33 cellular contexts compared by ENCODE assay signal in genomic region chr2:160664603-160665145, GRCh38.
DNase-seq lines count a peak whose midpoint lies in the region; ATAC-seq, FAIRE-seq and TF ChIP-seq lines count a peak whose summit lies in the region.
"Had no signal": no experiment of that assay in that cellular context is flagged by ENCODE, and none has a peak within 500 bp of the region (broad histone marks: within the 10 kb centered on the region; RNA-seq: fewer than 3 reads in every experiment).

No MANE protein-coding gene starts in this region.

- H3F3A ChIP-seq in PC-9 (ENCODE audit: insufficient read depth, low read depth), result peaks cover 15% of the 10 kb centered on the region; the same call in 1 of the 2 replicates

- no peak overlapping the region for H2AFZ ChIP-seq in PC-9

- H3K36me3 ChIP-seq in breast epithelium (no peaks in the 10 kb centered on the region), gastroesophageal sphincter (no peaks in the 10 kb centered on the region), sigmoid colon (no peaks in the 10 kb centered on the region), PC-9 (ENCODE audit: low read depth) (no peaks in the 10 kb centered on the region)
- H3K36me3 ChIP-seq: left lung, prostate gland, upper lobe of left lung had no signal

- TF ChIP-seq EP300 in gastroesophageal sphincter (IDR thresholded peaks at IDR 0.05) (no peak), sigmoid colon (IDR thresholded peaks at IDR 0.05) (no peak)

- H3K4me1 Mint-ChIP-seq in MCF 10A (ENCODE audit: insufficient read depth, unreplicated experiment), result peaks cover 35% of the 10 kb centered on the region
- H3K4me1 Mint-ChIP-seq in activated T-helper 17 cell treated with anti-CD3 and anti-CD28 coated beads, Interleukin-2, amount 50 U/mL, for 72 hours, result no peaks in the 10 kb centered on the region

- no peaks in the 10 kb centered on the region for H3K36me3 Mint-ChIP-seq in MCF 10A (ENCODE audit: insufficient read depth, unreplicated experiment)
- H3K36me3 Mint-ChIP-seq in activated T-helper 17 cell treated with anti-CD3 and anti-CD28 coated beads, Interleukin-2, amount 50 U/mL, for 72 hours (ENCODE audit: low read depth), result no peaks in the 10 kb centered on the region
- H3K36me3 Mint-ChIP-seq: activated CD8-positive, alpha-beta memory T cell treated with anti-CD3 and anti-CD28 coated beads, Interleukin-2, amount 10 ng/mL, durations not matched to agents 7 days and 5 days; activated naive CD4-positive, alpha-beta T cell treated with anti-CD3 and anti-CD28 coated beads, Interleukin-2, amount 10 ng/mL, durations not matched to agents 7 days and 5 days; CD8-positive, alpha-beta memory T cell had no signal

- TF ChIP-seq CTCF in MCF 10A (IDR thresholded peaks at IDR 0.05; ENCODE audit: unreplicated experiment) (no peak), breast epithelium (IDR thresholded peaks at IDR 0.05) (no peak), gastroesophageal sphincter (IDR thresholded peaks at IDR 0.05) (no peak), sigmoid colon (IDR thresholded peaks at IDR 0.05) (no peak), PC-9 (conservative IDR thresholded peaks at IDR 0.05) (no peak)

- H3K9me2 ChIP-seq in PC-9 (ENCODE audit: insufficient read depth), result no peaks in the 10 kb centered on the region

- H3K27me3 Mint-ChIP-seq in MCF 10A (ENCODE audit: insufficient read depth, unreplicated experiment), result no peaks in the 10 kb centered on the region
- H3K27me3 Mint-ChIP-seq in activated T-helper 17 cell treated with anti-CD3 and anti-CD28 coated beads, Interleukin-2, amount 50 U/mL, for 72 hours, result no peaks in the 10 kb centered on the region
- H3K27me3 Mint-ChIP-seq: activated naive CD4-positive, alpha-beta T cell treated with anti-CD3 and anti-CD28 coated beads, Interleukin-2, amount 10 ng/mL, durations not matched to agents 7 days and 5 days; CD8-positive, alpha-beta memory T cell; central memory CD8-positive, alpha-beta T cell had no signal

- FAIRE-seq in HTR-8/SVneo (lab: Jason Lieb, UNC), result no peak
- FAIRE-seq: GM18507 had no signal

- TF ChIP-seq POLR2A in breast epithelium (IDR thresholded peaks at IDR 0.05) (no peak), gastroesophageal sphincter (IDR thresholded peaks at IDR 0.05) (no peak), sigmoid colon (IDR thresholded peaks at IDR 0.05) (no peak)

- H3K27ac Mint-ChIP-seq in MCF 10A (ENCODE audit: low read depth, unreplicated experiment), result peak overlapping the region; percentile 6
- peak overlapping the region; percentile 49 for H3K27ac Mint-ChIP-seq in activated T-helper 17 cell treated with anti-CD3 and anti-CD28 coated beads, Interleukin-2, amount 50 U/mL, for 72 hours
- H3K27ac Mint-ChIP-seq: activated CD4-positive, alpha-beta T cell treated with anti-CD3 and anti-CD28 coated beads, Interleukin-2, amount 10 ng/mL, durations not matched to agents 7 days and 5 days; activated CD8-positive, alpha-beta memory T cell treated with anti-CD3 and anti-CD28 coated beads, Interleukin-2, amount 10 ng/mL, durations not matched to agents 7 days and 5 days; activated naive CD4-positive, alpha-beta T cell treated with anti-CD3 and anti-CD28 coated beads, Interleukin-2, amount 10 ng/mL, durations not matched to agents 7 days and 5 days; activated T-cell treated with anti-CD3 and anti-CD28 coated beads, Interleukin-2, amount 50 U/mL, for 72 hours had no signal

- POLR2A ChIA-PET in MCF 10A (lab: Yijun Ruan, JAX) (interaction anchor here (0.7 kb wide), 1 partner anchor 13 kb away, joined by 4 read pairs; no protein-coding TSS in a partner anchor), PC-9 (lab: Charles Lee; ENCODE audit: unreplicated experiment) (no interaction called here)

- H3K27me3 ChIP-seq in breast epithelium, result no peaks in the 10 kb centered on the region
- no peaks in the 10 kb centered on the region for H3K27me3 ChIP-seq in gastroesophageal sphincter
- no peaks in the 10 kb centered on the region for H3K27me3 ChIP-seq in sigmoid colon
- H3K27me3 ChIP-seq in PC-9 (ENCODE audit: insufficient read depth, low read depth), result no peaks in the 10 kb centered on the region
- H3K27me3 ChIP-seq: dorsolateral prefrontal cortex, left lung, upper lobe of left lung had no signal

- intact Hi-C loops in MCF 10A (cut with micrococcal nuclease), result loop anchor here (5.0 to 10.0 kb wide), 2 partner anchors 170 to 237 kb away; partner anchors contain the start of gene RBMS1
- intact Hi-C loops in breast epithelium (cut with DNase I; ENCODE audit: low total_unique reads), result no loop called here
- intact Hi-C loops in sigmoid colon (cut with DNase I), result loop anchor here (5.0 to 10.0 kb wide), 4 partner anchors 172 to 392 kb away; partner anchors contain the start of gene RBMS1
- intact Hi-C loops in PC-9 (cut with micrococcal nuclease; ENCODE audit: unreplicated experiment), result loop anchor here (5.0 kb wide), 1 partner anchor 88 kb away; no protein-coding TSS in a partner anchor

- CTCF ChIA-PET in MCF 10A (lab: Yijun Ruan, JAX) (no interaction called here), PC-9 (lab: Charles Lee) (no interaction called here)

- peaks cover 5 to 6% of the 10 kb centered on the region in 2 donors for H3K4me1 ChIP-seq in breast epithelium
- peaks cover 0 to 25% (median 15%) of the 10 kb centered on the region in 3 donors for H3K4me1 ChIP-seq in gastroesophageal sphincter
- H3K4me1 ChIP-seq in sigmoid colon, result peaks cover 0 to 23% (median 19%) of the 10 kb centered on the region in 4 donors
- peaks cover 21% of the 10 kb centered on the region for H3K4me1 ChIP-seq in PC-9 (replicated peaks; ENCODE audit: insufficient read depth)
- H3K4me1 ChIP-seq: prostate gland had no signal

- no peak for ATAC-seq in activated T-helper 17 cell treated with anti-CD3 and anti-CD28 coated beads, Interleukin-2, amount 50 U/mL, for 72 hours (replicated peaks)
- no peak for ATAC-seq in gastroesophageal sphincter
- no peak for ATAC-seq in GM18858 (IDR thresholded peaks at IDR 0.05; ENCODE audit: unreplicated experiment)
- ATAC-seq: activated CD8-positive, alpha-beta memory T cell treated with anti-CD3 and anti-CD28 coated beads, Interleukin-2, amount 10 ng/mL, durations not matched to agents 7 days and 5 days; activated T-cell treated with anti-CD3 and anti-CD28 coated beads, Interleukin-2, amount 50 U/mL, for 72 hours; left lung; SK-N-SH treated with all-trans-retinoic acid at 6 μM for 48 hours had no signal

- no peaks in the 10 kb centered on the region for H3K79me2 ChIP-seq in PC-9 (ENCODE audit: low read depth)

- no peaks in the 10 kb centered on the region for H3K9me3 ChIP-seq in breast epithelium
- H3K9me3 ChIP-seq in gastroesophageal sphincter, result no peaks in the 10 kb centered on the region
- H3K9me3 ChIP-seq in sigmoid colon, result no peaks in the 10 kb centered on the region
- H3K9me3 ChIP-seq in PC-9 (ENCODE audit: insufficient read depth, low read depth), result peaks cover 7% of the 10 kb centered on the region; the same call in 1 of the 2 replicates
- H3K9me3 ChIP-seq: left lung, prostate gland, upper lobe of left lung had no signal

- no peak overlapping the region for H3K4me2 ChIP-seq in PC-9

- BruUV-seq in MCF 10A (replicated peaks; lab: Mats Ljungman, UMichigan) (no TSS peak), PC-9 (replicated peaks; lab: Mats Ljungman, UMichigan) (no TSS peak)

- no peaks in the 10 kb centered on the region for H4K20me1 ChIP-seq in PC-9 (ENCODE audit: insufficient read depth)

- no peak for DNase-seq in MCF 10A (ENCODE audit: unreplicated experiment)
- no peak for DNase-seq in breast epithelium (ENCODE audit: low spot score in 2 of 2)
- DNase-seq in sigmoid colon, result no peak
- no peak for DNase-seq in PC-9
- no peak for DNase-seq in HTR-8/SVneo (ENCODE audit: insufficient read length, low spot score)
- DNase-seq: activated CD4-positive, alpha-beta T cell treated with anti-CD3 and anti-CD28 coated beads, Interleukin-2, amount 10 ng/mL, durations not matched to agents 7 days and 5 days; activated CD8-positive, alpha-beta memory T cell treated with anti-CD3 and anti-CD28 coated beads, Interleukin-2, amount 10 ng/mL, durations not matched to agents 7 days and 5 days; activated naive CD4-positive, alpha-beta T cell treated with anti-CD3 and anti-CD28 coated beads, Interleukin-2, amount 10 ng/mL, durations not matched to agents 7 days and 5 days; activated T-cell treated with anti-CD3 and anti-CD28 coated beads, Interleukin-2, amount 50 U/mL, for 72 hours; AML-193; amygdala; CD8-positive, alpha-beta memory T cell; dorsolateral prefrontal cortex; GDM1; GOT3; left lung; NCI-H1092; NCI-H187; NCI-H526 treated with DMSO at 0.1 percent for 48 hours; small intestine; stimulated activated CD4-positive, alpha-beta T cell treated with anti-CD3 and anti-CD28 coated beads, Interleukin-2, amount 100 ng/mL, for 24 hours; substantia nigra; upper lobe of left lung had no signal

- 75 to 81% methylated on average over 2 of the region's 2 CpGs for WGBS in gastroesophageal sphincter (ENCODE audit: low coverage in 1 of 2), 2 donors
- 85 to 89% methylated on average over 2 of the region's 2 CpGs for WGBS in sigmoid colon, 2 donors

- H3K27ac ChIP-seq in breast epithelium (no peak overlapping the region), gastroesophageal sphincter (peak overlapping the region in 3 of 4 donors; percentile 28 to 82 (median 77)), sigmoid colon (peak overlapping the region in 3 of 4 donors; percentile 10 to 88 (median 87)), PC-9 (no peak overlapping the region)
- H3K27ac ChIP-seq: dorsolateral prefrontal cortex, HL-60, left lung, prostate gland, RWPE1, upper lobe of left lung had no signal

- H3K9me3 Mint-ChIP-seq in MCF 10A (ENCODE audit: unreplicated experiment), result no peaks in the 10 kb centered on the region
- no peaks in the 10 kb centered on the region for H3K9me3 Mint-ChIP-seq in activated T-helper 17 cell treated with anti-CD3 and anti-CD28 coated beads, Interleukin-2, amount 50 U/mL, for 72 hours
- H3K9me3 Mint-ChIP-seq: activated naive CD4-positive, alpha-beta T cell treated with anti-CD3 and anti-CD28 coated beads, Interleukin-2, amount 10 ng/mL, durations not matched to agents 7 days and 5 days; activated T-cell treated with anti-CD3 and anti-CD28 coated beads, Interleukin-2, amount 50 U/mL, for 72 hours; CD8-positive, alpha-beta memory T cell; central memory CD8-positive, alpha-beta T cell; neural crest cell had no signal

- H3K4me3 Mint-ChIP-seq in MCF 10A (ENCODE audit: unreplicated experiment), result no peak overlapping the region
- no peak overlapping the region for H3K4me3 Mint-ChIP-seq in activated T-helper 17 cell treated with anti-CD3 and anti-CD28 coated beads, Interleukin-2, amount 50 U/mL, for 72 hours
- H3K4me3 Mint-ChIP-seq: activated CD4-positive, alpha-beta T cell treated with anti-CD3 and anti-CD28 coated beads, Interleukin-2, amount 10 ng/mL, durations not matched to agents 7 days and 5 days; activated CD8-positive, alpha-beta memory T cell treated with anti-CD3 and anti-CD28 coated beads, Interleukin-2, amount 10 ng/mL, durations not matched to agents 7 days and 5 days; activated naive CD4-positive, alpha-beta T cell treated with anti-CD3 and anti-CD28 coated beads, Interleukin-2, amount 10 ng/mL, durations not matched to agents 7 days and 5 days; activated T-cell treated with anti-CD3 and anti-CD28 coated beads, Interleukin-2, amount 50 U/mL, for 72 hours; CD8-positive, alpha-beta memory T cell; central memory CD8-positive, alpha-beta T cell; neural crest cell had no signal

- H3K4me3 ChIP-seq in breast epithelium, result no peak overlapping the region
- H3K4me3 ChIP-seq in gastroesophageal sphincter, result no peak overlapping the region
- H3K4me3 ChIP-seq in sigmoid colon, result no peak overlapping the region
- H3K4me3 ChIP-seq in PC-9, result no peak overlapping the region
- H3K4me3 ChIP-seq: dorsolateral prefrontal cortex, left lung, prostate gland, upper lobe of left lung had no signal

Comparison
In these comparisons a context has a peak if more than half of its experiments do, and no peak if none do; other contexts are left out.
1. H3K27ac ChIP-seq: peak in gastroesophageal sphincter (3 of 4) and sigmoid colon (3 of 4); none in breast epithelium (0 of 2) and PC-9 (single experiment).